Comparison of ENCODE assay signal across 12 cellular contexts in the genomic region with DNA sequence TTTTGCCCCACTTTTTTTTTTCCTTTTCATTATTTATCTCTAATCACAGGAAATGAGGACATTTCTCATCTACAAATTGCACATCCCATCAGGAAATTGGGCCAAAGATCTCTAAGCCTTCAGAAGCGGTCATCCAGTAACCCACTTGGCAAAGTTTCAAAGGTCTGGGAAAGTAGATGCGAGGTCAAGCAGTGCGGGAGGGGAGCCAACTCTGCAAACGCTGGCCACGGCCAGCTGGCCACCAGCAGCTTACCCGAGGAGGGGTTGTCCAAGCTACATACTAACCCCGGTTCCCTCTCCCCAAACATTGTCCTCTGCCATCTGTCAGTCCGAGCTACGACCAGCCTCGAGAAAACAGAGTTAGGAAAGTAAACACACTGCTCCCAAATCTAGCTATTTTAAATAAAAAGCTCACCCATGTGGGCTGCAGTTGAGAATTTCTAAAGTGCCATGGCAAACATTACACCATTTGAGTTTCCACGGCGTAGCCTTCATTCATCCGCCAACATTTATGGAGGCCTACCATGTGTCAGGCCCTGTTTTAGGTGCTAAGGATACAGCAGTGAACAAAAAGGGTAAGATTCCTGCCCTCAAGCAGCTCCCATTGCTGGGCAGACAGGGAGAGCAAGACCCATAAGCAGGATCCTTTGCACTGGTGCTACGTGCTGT. TPM values are rescaled to one million over a fixed set of nuclear protein-coding genes. Genes with fewer than 3 reads are reported as not detected.
DNase-seq lines count a peak whose midpoint lies in the region; ATAC-seq and TF ChIP-seq lines count a peak whose summit lies in the region.
"Had no signal": no experiment of that assay in that cellular context is flagged by ENCODE, and none has a peak within 500 bp of the region (broad histone marks: within the 10 kb centered on the region; RNA-seq: fewer than 3 reads in every experiment).

No MANE protein-coding gene starts in this region.

- no peak overlapping the region for H3K4me3 Mint-ChIP-seq in activated CD8-positive, alpha-beta T cell treated with anti-CD3 and anti-CD28 coated beads, Interleukin-2, amount 10 ng/mL, durations not matched to agents 7 days and 5 days

- H3K27ac ChIP-seq in Karpas-422 (ENCODE audit: low read length) (no peak overlapping the region), colonic mucosa (peak overlapping the region; percentile 28), upper lobe of left lung (peak overlapping the region; percentile 38 to 75 (median 61))

- no peak overlapping the region for H3K27ac Mint-ChIP-seq in activated CD8-positive, alpha-beta T cell treated with anti-CD3 and anti-CD28 coated beads, Interleukin-2, amount 10 ng/mL, durations not matched to agents 7 days and 5 days

- ATAC-seq in mucosa of descending colon (peak; percentile 33), upper lobe of left lung (ENCODE audit: low FRiP score in 2 of 2) (peak in 1 of 2 donors; percentile 42), GM18498 (IDR thresholded peaks at IDR 0.05; ENCODE audit: unreplicated experiment) (no peak)
- ATAC-seq in activated CD8-positive, alpha-beta T cell treated with anti-CD3 and anti-CD28 coated beads, Interleukin-2, amount 10 ng/mL, durations not matched to agents 7 days and 5 days = no peak

- peaks cover 46% of the 10 kb centered on the region for H3K4me1 Mint-ChIP-seq in activated CD8-positive, alpha-beta T cell treated with anti-CD3 and anti-CD28 coated beads, Interleukin-2, amount 10 ng/mL, durations not matched to agents 7 days and 5 days (ENCODE audit: low read depth)

- H3K27me3 ChIP-seq in Karpas-422 (ENCODE audit: low read length) = no peaks in the 10 kb centered on the region
- H3K27me3 ChIP-seq in colonic mucosa = no peaks in the 10 kb centered on the region
- H3K27me3 ChIP-seq in upper lobe of left lung = no peaks in the 10 kb centered on the region
- H3K27me3 ChIP-seq: esophagus muscularis mucosa had no signal

- peaks cover 3% of the 10 kb centered on the region; the same call in 1 of the 2 replicates for H4K20me1 ChIP-seq in Karpas-422 (ENCODE audit: insufficient read depth, low read depth, low read length)

- H3K4me2 ChIP-seq in Karpas-422 (ENCODE audit: low read depth, low read length, poor library complexity, severe bottlenecking) = peak overlapping the region; percentile 62
- H3K4me2 ChIP-seq: smooth muscle cell had no signal

- no peaks in the 10 kb centered on the region for H3K36me3 Mint-ChIP-seq in activated CD8-positive, alpha-beta T cell treated with anti-CD3 and anti-CD28 coated beads, Interleukin-2, amount 10 ng/mL, durations not matched to agents 7 days and 5 days (ENCODE audit: low read depth)

- no peak overlapping the region for H3K9ac ChIP-seq in Karpas-422 (ENCODE audit: low read length)
- no peak overlapping the region for H3K9ac ChIP-seq in colonic mucosa (ENCODE audit: low read depth in 2 of 2, low read length in 2 of 2)

- 25 to 29% methylated on average over 13 to 14 of the region's 14 CpGs for WGBS in upper lobe of left lung, 2 donors

- H3K4me3 ChIP-seq in Karpas-422 (ENCODE audit: low read length) = no peak overlapping the region
- H3K4me3 ChIP-seq in colonic mucosa = no peak overlapping the region
- H3K4me3 ChIP-seq in mucosa of descending colon = no peak overlapping the region
- no peak overlapping the region for H3K4me3 ChIP-seq in upper lobe of left lung
- H3K4me3 ChIP-seq: esophagus muscularis mucosa, smooth muscle cell had no signal

- H3K9me2 ChIP-seq in Karpas-422 (replicated peaks; ENCODE audit: insufficient read depth, low read length) = no peaks in the 10 kb centered on the region

- TF ChIP-seq POLR2A in upper lobe of left lung (IDR thresholded peaks at IDR 0.05) = no peak

- CTCF ChIA-PET in activated CD8-positive, alpha-beta T cell treated with anti-CD3 and anti-CD28 coated beads, Interleukin-2, amount 10 ng/mL, durations not matched to agents 7 days and 5 days (lab: Charles Lee) = interaction anchor here (0.8 to 2.9 kb wide), 6 partner anchors 8 to 415 kb away, joined by 3 to 13 read pairs (median 3); no protein-coding TSS in a partner anchor

- intact Hi-C loops in colonic mucosa (cut with DNase I) (no loop called here), mucosa of descending colon (cut with DNase I, micrococcal nuclease) (no loop called here)

- H3K4me1 ChIP-seq in Karpas-422 (ENCODE audit: low read length) = peaks cover 38% of the 10 kb centered on the region
- H3K4me1 ChIP-seq in colonic mucosa = no peaks in the 10 kb centered on the region
- H3K4me1 ChIP-seq in mucosa of descending colon (ENCODE audit: low read depth) = no peaks in the 10 kb centered on the region
- H3K4me1 ChIP-seq in upper lobe of left lung = peaks cover 42 to 50% (median 47%) of the 10 kb centered on the region in 4 donors

- TF ChIP-seq CTCF in colonic mucosa (IDR thresholded peaks at IDR 0.05) (no peak), mucosa of descending colon (IDR thresholded peaks at IDR 0.05) (no peak), upper lobe of left lung (IDR thresholded peaks at IDR 0.05) (no peak)

- H3K27me3 Mint-ChIP-seq in activated CD8-positive, alpha-beta T cell treated with anti-CD3 and anti-CD28 coated beads, Interleukin-2, amount 10 ng/mL, durations not matched to agents 7 days and 5 days (ENCODE audit: low read depth) = peaks cover 7% of the 10 kb centered on the region

- no peaks in the 10 kb centered on the region for H3K79me2 ChIP-seq in Karpas-422 (ENCODE audit: low read length)

- no peak overlapping the region for H2AFZ ChIP-seq in Karpas-422 (ENCODE audit: low read length)

- no peak for DNase-seq in Karpas-422
- DNase-seq in colonic mucosa = peak; percentile 43
- peak in 2 of 3 donors; percentile 51 to 55 for DNase-seq in mucosa of descending colon
- peak in 1 of 2 donors; percentile 82 for DNase-seq in upper lobe of left lung
- DNase-seq in activated CD8-positive, alpha-beta T cell treated with anti-CD3 and anti-CD28 coated beads, Interleukin-2, amount 10 ng/mL, durations not matched to agents 7 days and 5 days = no peak
- DNase-seq in NCI-H1930 (lab: John Stamatoyannopoulos, UW) = no peak
- DNase-seq: NCI-H1048 had no signal

- no peaks in the 10 kb centered on the region for H3K9me3 ChIP-seq in Karpas-422 (ENCODE audit: low read length)
- no peaks in the 10 kb centered on the region for H3K9me3 ChIP-seq in colonic mucosa
- no peaks in the 10 kb centered on the region for H3K9me3 ChIP-seq in mucosa of descending colon
- no peaks in the 10 kb centered on the region for H3K9me3 ChIP-seq in upper lobe of left lung
- H3K9me3 ChIP-seq: esophagus muscularis mucosa had no signal

- no peak for TF ChIP-seq EP300 in upper lobe of left lung (IDR thresholded peaks at IDR 0.05)

- no peaks in the 10 kb centered on the region for H3K9me3 Mint-ChIP-seq in activated CD8-positive, alpha-beta T cell treated with anti-CD3 and anti-CD28 coated beads, Interleukin-2, amount 10 ng/mL, durations not matched to agents 7 days and 5 days (ENCODE audit: insufficient read depth)

- H3K36me3 ChIP-seq in Karpas-422 (ENCODE audit: insufficient read depth, low read length) (no peaks in the 10 kb centered on the region), colonic mucosa (no peaks in the 10 kb centered on the region), mucosa of descending colon (ENCODE audit: low read depth) (no peaks in the 10 kb centered on the region), upper lobe of left lung (no peaks in the 10 kb centered on the region)
- H3K36me3 ChIP-seq: esophagus muscularis mucosa had no signal

- POLR2A ChIA-PET in activated CD8-positive, alpha-beta T cell treated with anti-CD3 and anti-CD28 coated beads, Interleukin-2, amount 10 ng/mL, durations not matched to agents 7 days and 5 days (lab: Charles Lee) = no interaction called here

RNA-seq across cellular contexts. Expression of a gene that starts 11.5 kb away (rescaled TPM):
- total RNA-seq in Karpas-422 (2014; rRNA removed; shearing (Covaris generic); ENCODE audit: low replicate concordance) = not detected in 2 replicates
- total RNA-seq in colonic mucosa = under 1 TPM; 0.22 to 0.82 TPM
- total RNA-seq in mucosa of descending colon = 1 to 10 TPM in 1 of 3 donors, under 1 TPM in 2; 0.32 to 1.4 (median 0.32) TPM
- total RNA-seq in upper lobe of left lung = 1 to 10 TPM in 3 of 6 donors, under 1 TPM in 2, not detected in 1; 0.22 to 9.0 (median 2.1) TPM
- not detected for total RNA-seq in activated CD8-positive, alpha-beta T cell treated with anti-CD3 and anti-CD28 coated beads, Interleukin-2, amount 10 ng/mL, durations not matched to agents 7 days and 5 days
- total RNA-seq: H4; smooth muscle cell; T-helper 2 cell treated with Interferon-gamma antibody and Interleukin-4, amounts not matched to agents 100 ng/mL and 5 ng/mL, for 36 hours had no signal

RNA-seq across cellular contexts. Expression of a gene that starts 30.7 kb away (rescaled TPM):
- not detected in 2 replicates for total RNA-seq in Karpas-422 (2014; rRNA removed; shearing (Covaris generic); ENCODE audit: low replicate concordance)
- total RNA-seq in colonic mucosa (not detected), mucosa of descending colon (not detected), upper lobe of left lung (under 1 TPM in 1 of 6 donors, not detected in 5; 0.61 TPM)
- not detected for total RNA-seq in activated CD8-positive, alpha-beta T cell treated with anti-CD3 and anti-CD28 coated beads, Interleukin-2, amount 10 ng/mL, durations not matched to agents 7 days and 5 days
- total RNA-seq: esophagus muscularis mucosa; H4; T-helper 2 cell treated with Interferon-gamma antibody and Interleukin-4, amounts not matched to agents 100 ng/mL and 5 ng/mL, for 36 hours had no signal

RNA-seq across cellular contexts. Expression of a gene that starts 53.9 kb away (rescaled TPM):
- total RNA-seq in Karpas-422 (2014; rRNA removed; shearing (Covaris generic); ENCODE audit: low replicate concordance) = 5.0 and 9.3 TPM in 2 replicates
- total RNA-seq in colonic mucosa (10 to 100 TPM; 12.8 to 14.6 TPM), mucosa of descending colon (10 to 100 TPM in 2 of 3 donors, 1 to 10 TPM in 1; 8.2 to 14.3 (median 10.7) TPM), upper lobe of left lung (100 to 1,000 TPM in 3 of 6 donors, 10 to 100 TPM in 3; 64.9 to 127 (median 101) TPM)
- total RNA-seq in activated CD8-positive, alpha-beta T cell treated with anti-CD3 and anti-CD28 coated beads, Interleukin-2, amount 10 ng/mL, durations not matched to agents 7 days and 5 days = not detected
- total RNA-seq: T-helper 2 cell treated with Interferon-gamma antibody and Interleukin-4, amounts not matched to agents 100 ng/mL and 5 ng/mL, for 36 hours had no signal

Comparison
In these comparisons a context has a peak if more than half of its experiments do, and no peak if none do; other contexts are left out.
1. DNase-seq: peak in colonic mucosa (single experiment) and mucosa of descending colon (2 of 3); none in Karpas-422 (single experiment), activated CD8-positive, alpha-beta T cell treated with anti-CD3 and anti-CD28 coated beads, Interleukin-2, amount 10 ng/mL, durations not matched to agents 7 days and 5 days (single experiment) and NCI-H1930 (0 of 2).